In the genomic region with DNA sequence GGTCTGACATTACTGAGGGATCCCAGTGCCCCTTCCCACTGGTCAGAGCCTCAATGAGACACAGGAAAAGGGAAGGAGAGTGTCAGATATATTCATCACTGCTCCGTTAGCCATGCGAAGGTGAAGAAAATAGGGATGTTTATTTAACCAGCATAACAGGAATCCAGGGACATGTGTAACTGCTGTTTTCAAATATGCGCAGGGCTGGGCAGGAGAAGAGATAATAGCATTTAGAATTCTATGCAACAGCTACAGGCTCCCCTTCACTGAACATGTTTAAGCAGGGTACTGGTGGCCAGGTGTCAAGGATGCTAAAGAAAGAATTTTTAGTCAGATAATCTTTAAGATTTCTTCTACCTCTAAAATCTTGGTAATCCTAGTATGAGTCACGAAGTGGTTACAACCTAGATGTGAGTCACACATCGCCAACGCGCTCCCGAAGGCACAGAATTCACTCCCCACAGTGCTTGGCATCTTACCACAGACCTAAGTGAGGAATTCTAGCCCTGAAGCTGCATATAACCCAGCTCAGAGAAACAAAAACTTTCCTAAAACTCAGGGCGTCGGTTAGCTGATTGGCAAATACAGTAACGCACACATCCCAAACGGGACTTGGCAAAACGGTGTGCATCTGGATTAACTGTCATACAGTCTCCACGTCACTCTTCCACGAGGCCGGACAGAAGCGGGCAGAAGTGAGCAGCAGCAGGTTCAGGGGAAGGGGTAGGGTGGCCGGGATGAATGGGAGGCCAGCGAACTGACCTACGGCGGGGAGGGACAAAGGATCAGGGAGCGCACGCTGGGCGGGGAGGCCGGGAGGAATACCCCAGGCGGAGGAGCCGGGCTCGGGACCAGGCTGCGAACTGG, we compare ENCODE assay signal across 8 cellular contexts. TPM values are rescaled to one million over a fixed set of nuclear protein-coding genes. Genes with fewer than 3 reads are reported as not detected.
DNase-seq lines count a peak whose midpoint lies in the region; ATAC-seq and TF ChIP-seq lines count a peak whose summit lies in the region.

No MANE protein-coding gene starts in this region.

- peak overlapping the region; percentile 70 for H2AFZ ChIP-seq in PC-3 (ENCODE audit: low read length)

- POLR2A ChIA-PET in PC-3 (lab: Charles Lee; ENCODE audit: unreplicated experiment): interaction anchor here (0.6 kb wide), 1 partner anchor 469 kb away, joined by 6 read pairs; no protein-coding TSS in a partner anchor

- H3K9me3 Mint-ChIP-seq in neural crest cell: no peaks in the 10 kb centered on the region

- no peaks in the 10 kb centered on the region for H3K36me3 ChIP-seq in PC-3 (ENCODE audit: low read depth, low read length)

- H3K4me2 ChIP-seq in PC-3 (ENCODE audit: low read length): peak overlapping the region; percentile 80

- peak overlapping the region; percentile 94 for H3K4me3 Mint-ChIP-seq in neural crest cell

- intact Hi-C loops in PC-3 (cut with micrococcal nuclease): loop anchor here (5.0 kb wide), 1 partner anchor 105 kb away; a partner anchor contains a TSS

- H3K79me2 ChIP-seq in PC-3 (ENCODE audit: low read length): peaks cover 58% of the 10 kb centered on the region

- no peaks in the 10 kb centered on the region for H3K9me3 ChIP-seq in PC-3 (ENCODE audit: low read length)

- H3K4me1 Mint-ChIP-seq in neural crest cell: peaks cover 45% of the 10 kb centered on the region

- H3K36me3 Mint-ChIP-seq in neural crest cell (ENCODE audit: low read depth): peaks cover 3% of the 10 kb centered on the region

- peaks cover 28% of the 10 kb centered on the region for H3K4me1 ChIP-seq in PC-3 (ENCODE audit: insufficient read depth, low read length)

- H3K9me2 ChIP-seq in PC-3 (replicated peaks; ENCODE audit: low read length): no peaks in the 10 kb centered on the region

- peak overlapping the region; percentile 85 for H3K27ac Mint-ChIP-seq in neural crest cell (ENCODE audit: unreplicated experiment)

- CTCF ChIA-PET in PC-3 (lab: Charles Lee): interaction anchor here (0.5 to 0.6 kb wide), 2 partner anchors 58 to 108 kb away, joined by 3 read pairs; a partner anchor contains a TSS

- peak; percentile 7 for ATAC-seq in GM19025 (IDR thresholded peaks at IDR 0.05; ENCODE audit: low read depth, unreplicated experiment)
- peak; percentile 34 for ATAC-seq in HG03432 (IDR thresholded peaks at IDR 0.05; ENCODE audit: unreplicated experiment)
- peak; percentile 66 for ATAC-seq in PC-3

- H3K4me3 ChIP-seq in PC-3 (ENCODE audit: low read length) (peak overlapping the region; percentile 92), foreskin fibroblast (ENCODE audit: low read depth in 1 of 2, low read length in 2 of 2) (peak overlapping the region; percentile 81 to 89)

- TF ChIP-seq CTCF in AG09319 (IDR thresholded peaks at IDR 0.05; ENCODE audit: low read depth, low read length) (no peak), PC-3 (conservative IDR thresholded peaks at IDR 0.05; ENCODE audit: low read depth, low read length) (no peak), foreskin fibroblast (IDR thresholded peaks at IDR 0.05; ENCODE audit: low read depth, low read length) (no peak), neural crest cell (conservative IDR thresholded peaks at IDR 0.05) (no peak)

- no peaks in the 10 kb centered on the region for H3F3A ChIP-seq in PC-3 (ENCODE audit: low read length, unreplicated experiment)

- BruUV-seq in PC-3 (replicated peaks; lab: Mats Ljungman, UMichigan): TSS peak; percentile 82

- H3K27me3 Mint-ChIP-seq in neural crest cell (ENCODE audit: low read depth): no peaks in the 10 kb centered on the region

- peaks cover 16% of the 10 kb centered on the region for H4K20me1 ChIP-seq in PC-3 (ENCODE audit: low read length)

- H3K27me3 ChIP-seq in PC-3 (ENCODE audit: low read length): no peaks in the 10 kb centered on the region

- peak; percentile 77 for DNase-seq in AG09319 (ENCODE audit: extremely low read depth, low read depth)
- peak; percentile 94 for DNase-seq in PC-3
- peak; percentile 19 for DNase-seq in activated effector memory CD4-positive, alpha-beta T cell treated with Interleukin-2 at 50 U/mL for 16 hours
- peak; percentile 95 to 97 for DNase-seq in foreskin fibroblast
- DNase-seq in neural crest cell (ENCODE audit: low read depth, low spot score): peak; percentile 34

- H3K9ac ChIP-seq in PC-3 (ENCODE audit: low read length): peak overlapping the region; percentile 85

- peak overlapping the region; percentile 86 for H3K27ac ChIP-seq in PC-3 (ENCODE audit: low read length)
- peak overlapping the region; percentile 60 for H3K27ac ChIP-seq in temporal lobe (ENCODE audit: low read depth, low read length)

RNA-seq across cellular contexts. Expression of a gene that starts 1.1 kb away (rescaled TPM):
- total RNA-seq in PC-3 (2014; rRNA removed) (80.5 and 97.7 TPM in 2 replicates), neural crest cell (61.9 and 63.6 TPM in 2 replicates), temporal lobe (6.9 TPM)

Comparison
In these comparisons a context has a peak if more than half of its experiments do, and no peak if none do; other contexts are left out.
1. Peak in every context shown above with its lines: DNase-seq, ATAC-seq, H3K4me3 ChIP-seq and H3K27ac ChIP-seq.
2. DNase-seq: peak in every context shown above with its lines; median percentile 96 in foreskin fibroblast; 94 in PC-3; 77 in AG09319; 34 in neural crest cell; 19 in activated effector memory CD4-positive, alpha-beta T cell treated with Interleukin-2 at 50 U/mL for 16 hours.
3. ATAC-seq: peak in every context shown above with its lines; median percentile 66 in PC-3; 34 in HG03432; 7 in GM19025.